In genomic region chr2:20178404-20179178, GRCh38 we compare ENCODE assay signal across 23 cellular contexts. TPM values are rescaled to one million over a fixed set of nuclear protein-coding genes. Genes with fewer than 3 reads are reported as not detected.
DNase-seq lines count a peak whose midpoint lies in the region; ATAC-seq, FAIRE-seq and TF ChIP-seq lines count a peak whose summit lies in the region.
"Had no signal": no experiment of that assay in that cellular context is flagged by ENCODE, and none has a peak within 500 bp of the region (broad histone marks: within the 10 kb centered on the region; RNA-seq: fewer than 3 reads in every experiment).

No MANE protein-coding gene starts in this region.

- TF ChIP-seq RAD21 in liver (IDR thresholded peaks at IDR 0.05) = no peak

- no peaks in the 10 kb centered on the region for H3K9me3 ChIP-seq in liver (ENCODE audit: control insufficient read depth in 4 of 4, low read length in 3 of 4)
- H3K9me3 ChIP-seq in pancreas = no peaks in the 10 kb centered on the region
- no peaks in the 10 kb centered on the region for H3K9me3 ChIP-seq in vagina
- H3K9me3 ChIP-seq: BE2C had no signal

- no peak for FAIRE-seq in pancreas (lab: Jason Lieb, UNC)
- FAIRE-seq: RCC 7860 had no signal

- no peak for TF ChIP-seq POLR2A in vagina (IDR thresholded peaks at IDR 0.05)

- TF ChIP-seq CTCF in liver (IDR thresholded peaks at IDR 0.05; ENCODE audit: low read depth, low read length, missing input control) = no peak
- no peak for TF ChIP-seq CTCF in pancreas (IDR thresholded peaks at IDR 0.05)
- no peak for TF ChIP-seq CTCF in vagina (IDR thresholded peaks at IDR 0.05)

- no peak overlapping the region for H3K4me3 ChIP-seq in liver (ENCODE audit: low read depth in 1 of 3, low read length in 3 of 3)
- no peak overlapping the region for H3K4me3 ChIP-seq in pancreas
- H3K4me3 ChIP-seq in vagina = no peak overlapping the region
- H3K4me3 ChIP-seq: smooth muscle cell had no signal

- DNase-seq in cardiac septum (ENCODE audit: low spot score) (peak; percentile 47), Right ventricle myocardium inferior (ENCODE audit: missing footprints) (no peak), pancreas (peak in 1 of 6 donors; percentile 47), vagina (ENCODE audit: extremely low spot score in 2 of 2) (no peak)
- DNase-seq: activated CD4-positive, alpha-beta T cell treated with anti-CD3 and anti-CD28 coated beads, Interleukin-2, amount 50 U/mL, for 4 hours; activated CD8-positive, alpha-beta memory T cell treated with anti-CD3 and anti-CD28 coated beads, Interleukin-2, amount 50 U/mL, for 4 hours; BE2C; foreskin melanocyte; hippocampal formation; mesendoderm; NCI-H1105; NCI-H2029; stimulated activated CD4-positive, alpha-beta T cell treated with anti-CD3 and anti-CD28 coated beads, Interleukin-4, amount 100 ng/mL, for 1 hour had no signal

- H3K36me3 ChIP-seq in liver (ENCODE audit: control insufficient read depth in 4 of 4, insufficient read depth in 3 of 4, low read depth in 1 of 4, low read length in 3 of 4) (no peaks in the 10 kb centered on the region), pancreas (no peaks in the 10 kb centered on the region), vagina (no peaks in the 10 kb centered on the region)
- H3K36me3 ChIP-seq: BE2C had no signal

- 77% methylated on average over 12 of the region's 12 CpGs for WGBS in liver
- WGBS in pancreas, 2 donors = 70 to 76% methylated on average over 12 of the region's 12 CpGs

- ATAC-seq in Right ventricle myocardium inferior (no peak), pancreas (no peak), HG02610 (IDR thresholded peaks at IDR 0.05; ENCODE audit: unreplicated experiment) (no peak), GM21515 (IDR thresholded peaks at IDR 0.05; ENCODE audit: unreplicated experiment) (no peak), HG03342 (IDR thresholded peaks at IDR 0.05; ENCODE audit: unreplicated experiment) (no peak)
- ATAC-seq: activated naive CD4-positive, alpha-beta T cell treated with anti-CD3 and anti-CD28 coated beads, Interleukin-2, amount 50 U/mL, for 72 hours; activated T-helper 17 cell treated with anti-CD3 and anti-CD28 coated beads, Interleukin-2, amount 50 U/mL, for 72 hours; WTC11 had no signal

- H3K27me3 ChIP-seq in liver (ENCODE audit: control insufficient read depth in 4 of 4, insufficient read depth in 4 of 4, low read length in 3 of 4) (no peaks in the 10 kb centered on the region), pancreas (no peaks in the 10 kb centered on the region), vagina (no peaks in the 10 kb centered on the region)
- H3K27me3 ChIP-seq: BE2C had no signal

- H3K27ac ChIP-seq in liver (ENCODE audit: low read depth in 1 of 2, low read length in 2 of 2) (peak overlapping the region; percentile 84 to 93), pancreas (peak overlapping the region in 3 of 4 donors; percentile 52 to 81 (median 69)), vagina (peak overlapping the region; percentile 34)
- H3K27ac ChIP-seq: HL-60 had no signal

- intact Hi-C loops in cardiac septum (cut with DNase I) = no loop called here
- intact Hi-C loops in Right ventricle myocardium inferior (cut with DNase I) = no loop called here
- intact Hi-C loops in pancreas (cut with DNase I) = no loop called here
- intact Hi-C loops in vagina (cut with DNase I) = loop anchor here (5.0 kb wide), 1 partner anchor 1321 kb away; no protein-coding TSS in a partner anchor

- H3K9ac ChIP-seq in liver (ENCODE audit: low read depth in 1 of 2, low read length in 2 of 2) = peak overlapping the region in 1 of 2 donors; percentile 38

- H3K4me1 ChIP-seq in liver (ENCODE audit: control insufficient read depth in 4 of 4, insufficient read depth in 4 of 4, low read length in 3 of 4) (peaks cover 27 to 65% (median 46%) of the 10 kb centered on the region in 4 donors), pancreas (peaks cover 3 to 14% (median 11%) of the 10 kb centered on the region in 3 donors), vagina (peaks cover 14% of the 10 kb centered on the region)
- H3K4me1 ChIP-seq: BE2C had no signal

TF ChIP-seq in liver, 16 proteins besides CTCF, POLR2A, EP300 and RAD21:
- TF ChIP-seq HNF4A (conservative IDR thresholded peaks at IDR 0.05) (peak in 1 of 2 donors; percentile 70), SP1 (IDR thresholded peaks at IDR 0.05) (peak; percentile 34), FOXA2 (IDR thresholded peaks at IDR 0.05) (no peak), RXRA (IDR thresholded peaks at IDR 0.05) (peak in 1 of 2 donors; percentile 66)

RNA-seq across cellular contexts. Expression of gene SDC1, which starts 46.3 kb away (rescaled TPM):
- total RNA-seq in cardiac septum (0.32 TPM), Right ventricle myocardium inferior (0.68 TPM), liver (100 to 1,000 TPM in 1 of 2 donors, 10 to 100 TPM in 1; 99.6 to 269 TPM), pancreas (10 to 100 TPM in 5 of 6 donors, 1 to 10 TPM in 1; 4.8 to 27.2 (median 20.1) TPM), vagina (184 TPM)
- polyA plus RNA-seq in liver (100 to 1,000 TPM; 124 to 363 TPM), pancreas (10 to 100 TPM; 16.1 to 20.6 TPM)

Comparison
In these comparisons a context has a peak if more than half of its experiments do, and no peak if none do; other contexts are left out.
1. H3K27ac ChIP-seq: peak in every context shown above with its lines; median percentile 88 in liver; 69 in pancreas; 34 in vagina.